1 cellular context compared by ENCODE assay signal in genomic region chr11:67400251-67400941, GRCh38.
TF ChIP-seq lines count a peak whose summit lies in the region.

No MANE protein-coding gene starts in this region.

TF ChIP-seq in K562, 482 proteins besides CTCF, POLR2A, EP300 and RAD21:
- TF ChIP-seq TAF15 (IDR thresholded peaks at IDR 0.05; ENCODE audit: low read depth, low read length) (no peak), RFX5 (IDR thresholded peaks at IDR 0.05; ENCODE audit: low read depth, low read length) (no peak), ZNF431 (CRISPR knock-in tag; IDR thresholded peaks at IDR 0.05) (0 out of 2 replicates have a peak, but pooled peaks have one; percentile 24), FOSL1 (tag; conservative IDR thresholded peaks at IDR 0.05) (no peak), FOXK1 (CRISPR knock-in tag; IDR thresholded peaks at IDR 0.05; ENCODE audit: borderline replicate concordance) (0 out of 2 replicates have a peak, but pooled peaks have one; percentile 6), POLR2G (IDR thresholded peaks at IDR 0.05; ENCODE audit: low read depth, low read length) (peak; percentile 38; the same call in 1 of the 2 replicates), ZEB2 (IDR thresholded peaks at IDR 0.05) (no peak)
